9 cellular contexts compared by ENCODE assay signal in genomic region chr16:3444032-3444388, GRCh38. TPM values are rescaled to one million over a fixed set of nuclear protein-coding genes. Genes with fewer than 3 reads are reported as not detected.
A peak's percentile ranks its signal among the peaks of the same experiment; 100 is the strongest.
DNase-seq lines count a peak whose midpoint lies in the region; ATAC-seq, FAIRE-seq and TF ChIP-seq lines count a peak whose summit lies in the region.
"Had no signal": no experiment of that assay in that cellular context is flagged by ENCODE, and none has a peak within 500 bp of the region (broad histone marks: within the 10 kb centered on the region; RNA-seq: fewer than 3 reads in every experiment).

No MANE protein-coding gene starts in this region.

- intact Hi-C loops in esophagus muscularis mucosa (cut with DNase I), result loop anchor here (5.0 kb wide), 1 partner anchor 42 kb away; the partner anchor contains the start of genes ZNF174 and ZSCAN32
- intact Hi-C loops in naive thymus-derived CD4-positive, alpha-beta T cell (cut with micrococcal nuclease), result loop anchor here in 1 of 2 donors (1.0 to 5.0 kb wide), 2 partner anchors 13 to 162 kb away; partner anchors contain the start of gene ZNF263

- H3K9me3 ChIP-seq in WERI-Rb-1 (ENCODE audit: severe bottlenecking), result peaks cover 3% of the 10 kb centered on the region
- peaks cover 0 to 19% (median 3%) of the 10 kb centered on the region in 4 donors for H3K9me3 ChIP-seq in esophagus muscularis mucosa
- H3K9me3 ChIP-seq in naive thymus-derived CD4-positive, alpha-beta T cell (ENCODE audit: control insufficient read depth in 2 of 3, low read length in 3 of 3), result peaks cover 0 to 5% (median 0%) of the 10 kb centered on the region in 3 experiments

- H3K27ac Mint-ChIP-seq in naive thymus-derived CD4-positive, alpha-beta T cell, result peak overlapping the region; percentile 82 to 98 (median 96)

- H3K4me3 Mint-ChIP-seq in naive thymus-derived CD4-positive, alpha-beta T cell, result peak overlapping the region; percentile 88 to 100 (median 96)

- CTCF ChIA-PET in naive thymus-derived CD4-positive, alpha-beta T cell (lab: Charles Lee), result interaction anchor here (0.7 to 1.6 kb wide), 5 partner anchors 13 to 482 kb away, joined by 3 to 8 read pairs (median 3); partner anchors contain the start of genes ZNF174 and ZSCAN32

- peaks cover 6 to 19% (median 15%) of the 10 kb centered on the region in 4 donors for H3K4me1 ChIP-seq in esophagus muscularis mucosa
- peaks cover 5 to 15% of the 10 kb centered on the region in 2 donors for H3K4me1 ChIP-seq in naive thymus-derived CD4-positive, alpha-beta T cell (ENCODE audit: control insufficient read depth in 2 of 2, insufficient read depth in 2 of 2, low read length in 2 of 2)

- peaks cover 0 to 24% (median 12%) of the 10 kb centered on the region in 11 donors for H3K9me3 Mint-ChIP-seq in naive thymus-derived CD4-positive, alpha-beta T cell

- peak; percentile 63 for ATAC-seq in naive thymus-derived CD4-positive, alpha-beta T cell
- ATAC-seq in GM18858 (IDR thresholded peaks at IDR 0.05; ENCODE audit: unreplicated experiment), result no peak

- H3K36me3 ChIP-seq in WERI-Rb-1 (peaks cover 13% of the 10 kb centered on the region; the same call in 1 of the 2 replicates), esophagus muscularis mucosa (peaks cover 4 to 31% (median 15%) of the 10 kb centered on the region in 4 donors)
- H3K36me3 ChIP-seq in naive thymus-derived CD4-positive, alpha-beta T cell (ENCODE audit: control insufficient read depth in 2 of 3, insufficient read depth in 3 of 3, low read length in 3 of 3), result peaks cover 0 to 15% (median 0%) of the 10 kb centered on the region in 3 experiments

- H3K36me3 Mint-ChIP-seq in naive thymus-derived CD4-positive, alpha-beta T cell, result peaks cover 8 to 46% (median 28%) of the 10 kb centered on the region in 5 donors

- 71% methylated on average over 10 of the region's 10 CpGs for WGBS in esophagus muscularis mucosa

- TF ChIP-seq EP300 in esophagus muscularis mucosa (IDR thresholded peaks at IDR 0.05), result no peak

- TF ChIP-seq POLR2A in GM19099 (IDR thresholded peaks at IDR 0.05; ENCODE audit: extremely low read depth, insufficient read length, low read depth), result peak; percentile 22
- TF ChIP-seq POLR2A in esophagus muscularis mucosa (IDR thresholded peaks at IDR 0.05; ENCODE audit: low read depth), result no peak

- POLR2A ChIA-PET in naive thymus-derived CD4-positive, alpha-beta T cell (lab: Charles Lee), result interaction anchor here (0.7 to 3.2 kb wide), 11 partner anchors 13 to 414 kb away, joined by 3 to 25 read pairs (median 4); partner anchors contain the start of genes ZNF174 and ZSCAN32

- H3K4me3 ChIP-seq in WERI-Rb-1 (ENCODE audit: low read depth, low read length), result peak overlapping the region; percentile 53
- H3K4me3 ChIP-seq in esophagus muscularis mucosa, result peak overlapping the region; percentile 56 to 64 (median 60)
- H3K4me3 ChIP-seq in naive thymus-derived CD4-positive, alpha-beta T cell (ENCODE audit: low read length), result peak overlapping the region; percentile 47

- no peak for FAIRE-seq in HTR-8/SVneo (lab: Jason Lieb, UNC)

- peaks cover 0 to 47% (median 24%) of the 10 kb centered on the region in 7 donors for H3K4me1 Mint-ChIP-seq in naive thymus-derived CD4-positive, alpha-beta T cell

- H3K27me3 Mint-ChIP-seq in naive thymus-derived CD4-positive, alpha-beta T cell, result peaks cover 0 to 5% (median 0%) of the 10 kb centered on the region in 5 donors

- no peak for TF ChIP-seq CTCF in WERI-Rb-1 (IDR thresholded peaks at IDR 0.05; ENCODE audit: low read depth, low read length)
- TF ChIP-seq CTCF in esophagus muscularis mucosa (IDR thresholded peaks at IDR 0.05), result no peak

- H3K27me3 ChIP-seq in WERI-Rb-1 (ENCODE audit: insufficient read depth, low read depth, severe bottlenecking), result no peaks in the 10 kb centered on the region
- no peaks in the 10 kb centered on the region for H3K27me3 ChIP-seq in esophagus muscularis mucosa
- no peaks in the 10 kb centered on the region for H3K27me3 ChIP-seq in naive thymus-derived CD4-positive, alpha-beta T cell (ENCODE audit: control insufficient read depth in 2 of 2, insufficient read depth in 2 of 2, low read length in 2 of 2)

- DNase-seq in AG08396 (ENCODE audit: low spot score) (peak; percentile 69), HTR-8/SVneo (ENCODE audit: insufficient read length, low spot score) (peak; percentile 29), WERI-Rb-1 (peak; percentile 17), esophagus muscularis mucosa (ENCODE audit: extremely low spot score) (no peak), cortex of kidney (lab: John Stamatoyannopoulos, UW) (no peak)
- peak in 6 of 9 donors; percentile 8 to 68 (median 38) for DNase-seq in naive thymus-derived CD4-positive, alpha-beta T cell

- H3K27ac ChIP-seq in WERI-Rb-1, result peak overlapping the region; percentile 79
- H3K27ac ChIP-seq in esophagus muscularis mucosa (replicated peaks in 1 of 4), result peak overlapping the region; percentile 63 to 78 (median 74)
- H3K27ac ChIP-seq in naive thymus-derived CD4-positive, alpha-beta T cell (ENCODE audit: low read depth, low read length), result peak overlapping the region; percentile 89

RNA-seq across cellular contexts. Expression of gene NAA60, which starts 0.5 kb away (rescaled TPM):
- total RNA-seq in esophagus muscularis mucosa, result 10 to 100 TPM; 28.0 to 59.8 (median 47.8) TPM
- 10 to 100 TPM; 38.7 to 63.7 (median 55.3) TPM for total RNA-seq in naive thymus-derived CD4-positive, alpha-beta T cell
- 10 to 100 TPM; 41.2 to 58.9 TPM for polyA plus RNA-seq in naive thymus-derived CD4-positive, alpha-beta T cell

RNA-seq across cellular contexts. Expression of gene ZNF597, which starts 0.7 kb away (rescaled TPM):
- total RNA-seq in esophagus muscularis mucosa, result 1 to 10 TPM; 1.5 to 2.2 (median 1.8) TPM
- total RNA-seq in naive thymus-derived CD4-positive, alpha-beta T cell, result 1 to 10 TPM; 2.2 to 5.9 (median 3.8) TPM
- 1 to 10 TPM; 1.7 to 2.1 TPM for polyA plus RNA-seq in naive thymus-derived CD4-positive, alpha-beta T cell

RNA-seq across cellular contexts. Expression of gene ZNF174, which starts 43.0 kb away (rescaled TPM):
- total RNA-seq in esophagus muscularis mucosa, result 10 to 100 TPM in 3 of 4 donors, 1 to 10 TPM in 1; 8.9 to 23.2 (median 16.4) TPM
- 10 to 100 TPM in 3 of 5 experiments, 1 to 10 TPM in 2; 4.7 to 22.8 (median 13.5) TPM for total RNA-seq in naive thymus-derived CD4-positive, alpha-beta T cell
- polyA plus RNA-seq in naive thymus-derived CD4-positive, alpha-beta T cell, result 10 to 100 TPM; 11.0 to 26.4 TPM

RNA-seq across cellular contexts. Expression of gene ZSCAN32, which starts 43.2 kb away (rescaled TPM):
- 10 to 100 TPM; 12.9 to 16.1 (median 15.2) TPM for total RNA-seq in esophagus muscularis mucosa
- 10 to 100 TPM in 4 of 5 experiments, 1 to 10 TPM in 1; 9.7 to 31.1 (median 19.0) TPM for total RNA-seq in naive thymus-derived CD4-positive, alpha-beta T cell
- polyA plus RNA-seq in naive thymus-derived CD4-positive, alpha-beta T cell, result 10 to 100 TPM; 14.6 to 24.3 TPM

RNA-seq across cellular contexts. Expression of gene C16orf90, which starts 51.3 kb away (rescaled TPM):
- not detected for total RNA-seq in esophagus muscularis mucosa
- total RNA-seq in naive thymus-derived CD4-positive, alpha-beta T cell, result not detected
- not detected for polyA plus RNA-seq in naive thymus-derived CD4-positive, alpha-beta T cell
- total RNA-seq: subcutaneous adipose tissue had no signal

Comparison
In these comparisons a context has a peak if more than half of its experiments do, and no peak if none do; other contexts are left out.
1. DNase-seq: peak in AG08396 (single experiment), HTR-8/SVneo (single experiment), WERI-Rb-1 (single experiment) and naive thymus-derived CD4-positive, alpha-beta T cell (6 of 9); none in esophagus muscularis mucosa (single experiment) and cortex of kidney (single experiment).
2. Peak in every context shown above with its lines, with median percentiles within 50 percentile points of each other: H3K27ac ChIP-seq and H3K4me3 ChIP-seq.